14 cellular contexts compared by ENCODE assay signal in the genomic region with DNA sequence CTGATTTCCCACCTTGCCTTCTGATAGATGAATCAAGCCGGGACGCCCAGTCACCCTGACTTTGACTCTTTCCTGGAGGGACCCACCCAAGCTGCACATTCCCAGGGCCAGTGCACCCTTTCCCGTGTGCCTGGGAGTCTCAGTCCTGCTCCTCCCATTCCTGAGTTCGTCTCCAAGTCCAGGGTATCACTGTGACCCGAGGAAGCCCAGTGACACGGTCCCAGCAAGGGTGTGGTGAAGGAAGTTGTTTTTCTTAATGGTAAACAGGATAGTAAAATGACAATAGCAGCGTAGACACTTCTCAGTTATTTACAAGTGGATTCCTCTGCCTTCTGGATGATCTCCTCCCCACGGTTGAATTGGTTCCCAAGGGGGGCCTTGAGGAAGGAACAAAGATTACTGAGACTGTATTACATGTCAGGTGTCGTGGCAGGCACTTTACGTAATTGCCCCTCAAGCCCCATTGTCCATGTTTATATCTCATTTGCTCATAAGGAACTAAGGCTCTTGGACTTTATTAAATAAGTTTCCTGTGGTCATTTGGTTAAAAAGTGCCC.
DNase-seq lines count a peak whose midpoint lies in the region; ATAC-seq, FAIRE-seq and TF ChIP-seq lines count a peak whose summit lies in the region.
"Had no signal": no experiment of that assay in that cellular context is flagged by ENCODE, and none has a peak within 500 bp of the region (broad histone marks: within the 10 kb centered on the region; RNA-seq: fewer than 3 reads in every experiment).

No MANE protein-coding gene starts in this region.

- POLR2A ChIA-PET in HepG2 (lab: Yijun Ruan, JAX) (no interaction called here), activated B cell treated with CpG ODN at 0.5 μM for 24 hours (lab: Charles Lee) (interaction anchor here (1.8 to 2.3 kb wide), 2 partner anchors 46 to 125 kb away, joined by 7 read pairs; no protein-coding TSS in a partner anchor)

- H3K9me3 Mint-ChIP-seq in activated B cell treated with CpG ODN at 0.5 μM for 24 hours, result no peaks in the 10 kb centered on the region
- peaks cover 4% of the 10 kb centered on the region for H3K9me3 Mint-ChIP-seq in nephron
- H3K9me3 Mint-ChIP-seq in activated naive CD4-positive, alpha-beta T cell treated with anti-CD3 and anti-CD28 coated beads for 36 hours, result no peaks in the 10 kb centered on the region
- H3K9me3 Mint-ChIP-seq: CD8-positive, alpha-beta T cell had no signal

- H3K4me3 Mint-ChIP-seq in activated B cell treated with CpG ODN at 0.5 μM for 24 hours, result no peak overlapping the region
- no peak overlapping the region for H3K4me3 Mint-ChIP-seq in nephron
- H3K4me3 Mint-ChIP-seq in activated naive CD4-positive, alpha-beta T cell treated with anti-CD3 and anti-CD28 coated beads for 36 hours, result no peak overlapping the region
- H3K4me3 Mint-ChIP-seq: CD8-positive, alpha-beta T cell had no signal

- TF ChIP-seq POLR2A in right lobe of liver (IDR thresholded peaks at IDR 0.05), result no peak
- TF ChIP-seq POLR2A in HepG2 (IDR thresholded peaks at IDR 0.05; ENCODE audit: insufficient read depth in 1 of 2, low read depth in 2 of 2, low read length in 2 of 2), result no peak

- ATAC-seq in right lobe of liver, result peak; percentile 21 to 52 (median 36)
- no peak for ATAC-seq in HepG2
- no peak for ATAC-seq in activated B cell treated with CpG ODN at 0.5 μM for 24 hours (ENCODE audit: low read depth)
- ATAC-seq: CD8-positive, alpha-beta T cell had no signal

- H3K4me1 ChIP-seq in right lobe of liver, result peaks cover 0 to 4% (median 0%) of the 10 kb centered on the region in 4 donors
- H3K4me1 ChIP-seq in HepG2 (ENCODE audit: insufficient read depth, low read length), result peaks cover 11% of the 10 kb centered on the region
- H3K4me1 ChIP-seq: HAP-1 had no signal

- DNase-seq in right lobe of liver (no peak), HepG2 (ENCODE audit: low spot score) (no peak), activated B cell treated with CpG ODN at 0.5 μM for 24 hours (no peak), NCI-H146 treated with DMSO at 0.1 percent for 48 hours (lab: John Stamatoyannopoulos, UW; ENCODE audit: unreplicated experiment) (no peak)
- no peak for DNase-seq in activated naive CD4-positive, alpha-beta T cell treated with anti-CD3 and anti-CD28 coated beads for 36 hours
- no peak for DNase-seq in stimulated activated CD4-positive, alpha-beta T cell treated with anti-CD3 and anti-CD28 coated beads, Interleukin-1b, Interleukin-23, amount 100 ng/mL, for 48 hours
- DNase-seq: AML-193; CD8-positive, alpha-beta T cell; DMS 273 treated with DMSO at 0.1 percent for 48 hours; IMR-90; MV-4-11; NCI-H1417 treated with DMSO at 0.1 percent for 48 hours had no signal

- H3K36me3 ChIP-seq in right lobe of liver, result no peaks in the 10 kb centered on the region
- H3K36me3 ChIP-seq in HepG2 (replicated peaks in 1 of 2; ENCODE audit: control insufficient read depth in 1 of 2, insufficient read depth in 2 of 2, low read length in 2 of 2), result no peaks in the 10 kb centered on the region
- H3K36me3 ChIP-seq: HAP-1 had no signal

- FAIRE-seq in HepG2 (lab: Jason Lieb, UNC), result no peak

- no peak for TF ChIP-seq EP300 in HepG2 (IDR thresholded peaks at IDR 0.05; ENCODE audit: low read depth in 2 of 2, low read length in 2 of 2)
- no peak for TF ChIP-seq EP300 in HepG2 (CRISPR knock-in tag; IDR thresholded peaks at IDR 0.05; ENCODE audit: borderline replicate concordance)

- TF ChIP-seq CTCF in right lobe of liver (IDR thresholded peaks at IDR 0.05) (no peak), HepG2 (CRISPR knock-in tag; IDR thresholded peaks at IDR 0.05) (no peak), activated B cell treated with CpG ODN at 0.5 μM for 24 hours (IDR thresholded peaks at IDR 0.05) (no peak), nephron (IDR thresholded peaks at IDR 0.05; ENCODE audit: unreplicated experiment in 3 of 3) (no peak)

- H3K27ac Mint-ChIP-seq in activated B cell treated with CpG ODN at 0.5 μM for 24 hours, result peak overlapping the region; percentile 9
- H3K27ac Mint-ChIP-seq in nephron, result peak overlapping the region in 2 of 3 experiments; percentile 10 to 51
- H3K27ac Mint-ChIP-seq in activated naive CD4-positive, alpha-beta T cell treated with anti-CD3 and anti-CD28 coated beads for 36 hours, result no peak overlapping the region
- H3K27ac Mint-ChIP-seq: CD8-positive, alpha-beta T cell had no signal

- peaks cover 71% of the 10 kb centered on the region for H3K4me1 Mint-ChIP-seq in activated B cell treated with CpG ODN at 0.5 μM for 24 hours
- peaks cover 31% of the 10 kb centered on the region for H3K4me1 Mint-ChIP-seq in nephron
- peaks cover 3% of the 10 kb centered on the region for H3K4me1 Mint-ChIP-seq in activated naive CD4-positive, alpha-beta T cell treated with anti-CD3 and anti-CD28 coated beads for 36 hours (ENCODE audit: low read depth)

- H4K20me1 ChIP-seq in HepG2 (ENCODE audit: insufficient read depth, low read length), result no peaks in the 10 kb centered on the region

- no peak overlapping the region for H2AFZ ChIP-seq in HepG2 (ENCODE audit: low read length)

- H3K9me3 ChIP-seq in right lobe of liver (no peaks in the 10 kb centered on the region), HepG2 (ENCODE audit: low read length) (no peaks in the 10 kb centered on the region)
- H3K9me3 ChIP-seq: HAP-1 had no signal

- intact Hi-C loops in right lobe of liver (cut with DNase I) (loop anchor here (5.0 to 10.0 kb wide), 2 partner anchors 130 to 132 kb away; no protein-coding TSS in a partner anchor), HepG2 (cut with micrococcal nuclease; ENCODE audit: unreplicated experiment) (no loop called here), activated B cell treated with CpG ODN at 0.5 μM for 24 hours (cut with micrococcal nuclease) (loop anchor here (5.0 kb wide), 1 partner anchor 63 kb away; no protein-coding TSS in a partner anchor)
- intact Hi-C loops in activated naive CD4-positive, alpha-beta T cell treated with anti-CD3 and anti-CD28 coated beads for 36 hours (cut with micrococcal nuclease), result loop anchor here (5.0 kb wide), 1 partner anchor 792 kb away; no protein-coding TSS in a partner anchor

- H3K36me3 Mint-ChIP-seq in activated B cell treated with CpG ODN at 0.5 μM for 24 hours (ENCODE audit: low read depth) (no peaks in the 10 kb centered on the region), nephron (ENCODE audit: low read depth) (no peaks in the 10 kb centered on the region)
- no peaks in the 10 kb centered on the region for H3K36me3 Mint-ChIP-seq in activated naive CD4-positive, alpha-beta T cell treated with anti-CD3 and anti-CD28 coated beads for 36 hours (ENCODE audit: low read depth)
- H3K36me3 Mint-ChIP-seq: CD8-positive, alpha-beta T cell had no signal

- no peaks in the 10 kb centered on the region for H3K79me2 ChIP-seq in HepG2 (ENCODE audit: insufficient read depth, low read length)

- no peaks in the 10 kb centered on the region for H3K27me3 Mint-ChIP-seq in activated B cell treated with CpG ODN at 0.5 μM for 24 hours
- peaks cover 21% of the 10 kb centered on the region for H3K27me3 Mint-ChIP-seq in nephron (ENCODE audit: low read depth)
- no peaks in the 10 kb centered on the region for H3K27me3 Mint-ChIP-seq in activated naive CD4-positive, alpha-beta T cell treated with anti-CD3 and anti-CD28 coated beads for 36 hours (ENCODE audit: low read depth)

- H3K27me3 ChIP-seq in right lobe of liver (no peaks in the 10 kb centered on the region), HepG2 (ENCODE audit: control insufficient read depth in 1 of 2, insufficient read depth in 2 of 2, low read length in 2 of 2) (peaks cover 0 to 11% of the 10 kb centered on the region in 2 experiments; a peak in 1 of 5 replicates)

- TF ChIP-seq RAD21 in HepG2 (CRISPR knock-in tag; IDR thresholded peaks at IDR 0.05), result no peak

- H3K4me3 ChIP-seq in right lobe of liver, result no peak overlapping the region
- H3K4me3 ChIP-seq in HepG2 (replicated peaks in 1 of 3; ENCODE audit: insufficient read depth in 1 of 3, low read depth in 2 of 3, low read length in 3 of 3), result no peak overlapping the region
- H3K4me3 ChIP-seq: HAP-1 had no signal

- no TSS peak for BruUV-seq in HepG2 (replicated peaks; lab: Mats Ljungman, UMichigan)

- no peak overlapping the region for H3K4me2 ChIP-seq in HepG2 (ENCODE audit: low read depth, low read length)

- CTCF ChIA-PET in HepG2 (lab: Yijun Ruan, JAX; ENCODE audit: low intra/inter-chr PET ratio, low total read pairs), result no interaction called here
- CTCF ChIA-PET in activated B cell treated with CpG ODN at 0.5 μM for 24 hours (lab: Charles Lee), result no interaction called here
- CTCF ChIA-PET in activated naive CD4-positive, alpha-beta T cell treated with anti-CD3 and anti-CD28 coated beads for 36 hours (lab: Charles Lee), result no interaction called here

- no peak overlapping the region for H3K27ac ChIP-seq in right lobe of liver
- H3K27ac ChIP-seq in HepG2 (ENCODE audit: extremely low read length, insufficient read depth, low read length), result no peak overlapping the region

- 60% methylated on average over 8 of the region's 10 CpGs for WGBS in right lobe of liver (ENCODE audit: insufficient coverage, low coverage, low lambda C conversion rate, missing lambda C conversion rate)
- 28% methylated on average over 10 of the region's 10 CpGs for WGBS in HepG2 (ENCODE audit: low lambda C conversion rate)

- H3K9ac ChIP-seq in HepG2 (ENCODE audit: insufficient read depth, low read depth, low read length), result no peak overlapping the region

- in situ Hi-C loops in HepG2 (cut with HindIII; ENCODE audit: extremely low pct_ligation_motif_present, low pct_unique_long_range_greater_than_20kb), result loop anchor here (5.0 kb wide), 2 partner anchors 127 to 163 kb away; no protein-coding TSS in a partner anchor

TF ChIP-seq in HepG2, 621 proteins besides CTCF, POLR2A, EP300 and RAD21 (continues in another document):
- no peak for TF ChIP-seq HDAC1 (CRISPR knock-in tag; IDR thresholded peaks at IDR 0.05)
- TF ChIP-seq, protein P1, sequence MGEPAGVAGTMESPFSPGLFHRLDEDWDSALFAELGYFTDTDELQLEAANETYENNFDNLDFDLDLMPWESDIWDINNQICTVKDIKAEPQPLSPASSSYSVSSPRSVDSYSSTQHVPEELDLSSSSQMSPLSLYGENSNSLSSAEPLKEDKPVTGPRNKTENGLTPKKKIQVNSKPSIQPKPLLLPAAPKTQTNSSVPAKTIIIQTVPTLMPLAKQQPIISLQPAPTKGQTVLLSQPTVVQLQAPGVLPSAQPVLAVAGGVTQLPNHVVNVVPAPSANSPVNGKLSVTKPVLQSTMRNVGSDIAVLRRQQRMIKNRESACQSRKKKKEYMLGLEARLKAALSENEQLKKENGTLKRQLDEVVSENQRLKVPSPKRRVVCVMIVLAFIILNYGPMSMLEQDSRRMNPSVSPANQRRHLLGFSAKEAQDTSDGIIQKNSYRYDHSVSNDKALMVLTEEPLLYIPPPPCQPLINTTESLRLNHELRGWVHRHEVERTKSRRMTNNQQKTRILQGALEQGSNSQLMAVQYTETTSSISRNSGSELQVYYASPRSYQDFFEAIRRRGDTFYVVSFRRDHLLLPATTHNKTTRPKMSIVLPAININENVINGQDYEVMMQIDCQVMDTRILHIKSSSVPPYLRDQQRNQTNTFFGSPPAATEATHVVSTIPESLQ (CRISPR knock-in tag; conservative IDR thresholded peaks at IDR 0.05), result no peak
- TF ChIP-seq RNF2 (conservative IDR thresholded peaks at IDR 0.05; ENCODE audit: low read depth), result no peak
- no peak for TF ChIP-seq ZNF550 (CRISPR knock-in tag; IDR thresholded peaks at IDR 0.05; ENCODE audit: borderline replicate concordance)
- TF ChIP-seq U2AF1 (optimal IDR thresholded peaks at IDR 0.05; ENCODE audit: low read depth, low read length), result no peak

Comparison
In these comparisons a context has a peak if more than half of its experiments do, and no peak if none do; other contexts are left out.
1. ATAC-seq: peak in right lobe of liver (4 of 4); none in HepG2 (single experiment) and activated B cell treated with CpG ODN at 0.5 μM for 24 hours (single experiment).